In the genomic region with DNA sequence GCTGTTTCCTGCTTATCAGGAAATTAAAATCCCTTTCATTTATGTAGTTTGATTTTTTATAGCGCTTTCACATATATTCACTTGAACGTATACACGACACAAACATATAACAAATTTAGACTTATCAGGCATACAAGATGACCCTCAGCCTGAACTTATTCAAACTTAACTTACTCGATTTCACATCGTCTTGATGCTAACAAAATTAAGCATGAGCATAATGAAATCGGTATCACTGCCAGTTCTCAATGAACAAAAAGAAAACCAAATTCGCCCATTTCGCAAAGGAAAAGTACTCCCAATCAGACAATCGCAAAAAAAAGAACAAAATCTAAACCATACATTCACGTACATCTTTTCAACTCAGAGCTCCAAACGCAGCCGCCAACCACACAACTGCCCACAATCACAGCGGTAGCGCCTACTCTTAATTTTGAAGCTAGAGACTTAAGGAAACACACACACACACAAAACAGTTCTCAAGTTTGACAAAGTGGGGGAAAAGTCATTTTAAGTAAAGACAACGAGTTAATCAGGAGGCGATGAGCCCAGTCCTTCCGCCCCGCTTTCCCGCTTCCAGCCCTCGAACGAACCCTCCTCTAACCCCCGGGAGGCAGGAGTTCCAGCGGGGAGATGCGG, we compare ENCODE assay signal across 8 cellular contexts. TPM values are rescaled to one million over a fixed set of nuclear protein-coding genes. Genes with fewer than 3 reads are reported as not detected.
DNase-seq lines count a peak whose midpoint lies in the region; FAIRE-seq and TF ChIP-seq lines count a peak whose summit lies in the region.

No MANE protein-coding gene starts in this region.

- no peaks in the 10 kb centered on the region for H3K79me1 ChIP-seq in mesendoderm (ENCODE audit: low read length)

- H3K36me3 ChIP-seq in bronchial epithelial cell (ENCODE audit: control insufficient read depth, insufficient read depth, low read length) (no peaks in the 10 kb centered on the region), mesendoderm (ENCODE audit: control insufficient read depth, insufficient read depth, low read length) (no peaks in the 10 kb centered on the region)

- H3K4me1 ChIP-seq in mesendoderm (ENCODE audit: control insufficient read depth, low read depth, low read length) = peaks cover 3% of the 10 kb centered on the region

- WGBS in mesendoderm (ENCODE audit: extremely low coverage, insufficient coverage, low lambda C conversion rate) = no CpG with 5 or more reads among the region's 24 CpGs

- H3K9ac ChIP-seq in mesendoderm (ENCODE audit: low read length) = peak overlapping the region; percentile 84

- peak overlapping the region; percentile 95 for H3K27ac ChIP-seq in mesendoderm (ENCODE audit: low read depth, low read length)

- no peak for FAIRE-seq in bronchial epithelial cell (lab: Jason Lieb, UNC)

- peak overlapping the region; percentile 98 for H3K18ac ChIP-seq in mesendoderm (ENCODE audit: low read length)

- DNase-seq in EL (peak; percentile 37), NAMALWA (ENCODE audit: low spot score) (peak; percentile 68), bronchial epithelial cell (ENCODE audit: low read depth) (peak; percentile 20), mesendoderm (peak; percentile 61), AML-193 (lab: John Stamatoyannopoulos, UW) (no peak), DMS 273 (lab: John Stamatoyannopoulos, UW; ENCODE audit: unreplicated experiment) (no peak), NCI-H2196 treated with DMSO at 0.1 percent for 48 hours (lab: John Stamatoyannopoulos, UW; ENCODE audit: unreplicated experiment) (no peak), AG08396 (ENCODE audit: low spot score) (no peak)

- H2BK5ac ChIP-seq in mesendoderm (ENCODE audit: low read length) = no peak overlapping the region

- H3K79me2 ChIP-seq in mesendoderm (ENCODE audit: control insufficient read depth, insufficient read depth, low read length) = peaks cover 48% of the 10 kb centered on the region

- peak overlapping the region; percentile 87 for H3K23ac ChIP-seq in mesendoderm (ENCODE audit: low read length)

- no peak overlapping the region for H2AK5ac ChIP-seq in mesendoderm (ENCODE audit: low read length)

- no peak overlapping the region for H2BK15ac ChIP-seq in mesendoderm (replicated peaks; ENCODE audit: low read depth)

- no peak overlapping the region for H4K5ac ChIP-seq in mesendoderm (ENCODE audit: low read length)

- H4K8ac ChIP-seq in mesendoderm (ENCODE audit: low read depth, low read length) = peak overlapping the region; percentile 93

- no peak for TF ChIP-seq CTCF in bronchial epithelial cell (IDR thresholded peaks at IDR 0.05; ENCODE audit: insufficient read depth, low read length, severe bottlenecking)

- H3K4me2 ChIP-seq in mesendoderm (ENCODE audit: low read length) = peak overlapping the region; percentile 28

- H3K4ac ChIP-seq in mesendoderm (ENCODE audit: low read depth, low read length) = peak overlapping the region; percentile 99

- H3K27me3 ChIP-seq in bronchial epithelial cell (ENCODE audit: control insufficient read depth, insufficient read depth, low read length) = peaks cover 20% of the 10 kb centered on the region
- no peaks in the 10 kb centered on the region for H3K27me3 ChIP-seq in mesendoderm (ENCODE audit: insufficient read depth, low read length, poor library complexity)

- H2BK120ac ChIP-seq in mesendoderm (ENCODE audit: low read depth, low read length) = peak overlapping the region; percentile 33

- H3K4me3 ChIP-seq in bronchial epithelial cell (ENCODE audit: low read depth, low read length) (peak overlapping the region; percentile 32), mesendoderm (ENCODE audit: low read length) (peak overlapping the region; percentile 67)

- H3K56ac ChIP-seq in mesendoderm (ENCODE audit: low read length) = peak overlapping the region; percentile 96

RNA-seq across cellular contexts. Expression of a gene that starts 1.0 kb away (rescaled TPM):
- total RNA-seq in bronchial epithelial cell = 0.53 and 2.4 TPM in 2 replicates
- 35.4 TPM for polyA plus RNA-seq in mesendoderm (2013, experiment 1 of 2)
- polyA plus RNA-seq in mesendoderm (2013, experiment 2 of 2) = 36.0 TPM

RNA-seq across cellular contexts. Expression of a gene that starts 18.6 kb away (rescaled TPM):
- not detected in 2 replicates for total RNA-seq in bronchial epithelial cell
- not detected for polyA plus RNA-seq in mesendoderm (2013, experiment 1 of 2)
- not detected for polyA plus RNA-seq in mesendoderm (2013, experiment 2 of 2)

Comparison
In these comparisons a context has a peak if more than half of its experiments do, and no peak if none do; other contexts are left out.
1. DNase-seq: peak in EL (single experiment), NAMALWA (single experiment), bronchial epithelial cell (single experiment) and mesendoderm (single experiment); none in AML-193 (0 of 2), DMS 273 (single experiment), NCI-H2196 treated with DMSO at 0.1 percent for 48 hours (single experiment) and AG08396 (single experiment).